24 cellular contexts compared by ENCODE assay signal in genomic region chr4:136443006-136443405, GRCh38.
"Had no signal": no experiment of that assay in that cellular context is flagged by ENCODE, and none has a peak within 500 bp of the region (broad histone marks: within the 10 kb centered on the region; RNA-seq: fewer than 3 reads in every experiment).

No MANE protein-coding gene starts in this region.

- H3K4me3 Mint-ChIP-seq: immature natural killer cell; mesothelial cell of epicardium; naive B cell; natural killer cell treated with Interleukin-12 subunit alpha and Interleukin-12 subunit beta and Interleukin-15 and Interleukin-18, amount 100 ng/mL, for 72 hours; stimulated activated effector memory CD8-positive, alpha-beta T cell treated with anti-CD3 and anti-CD28 coated beads, Interleukin-12 subunit alpha, Interleukin-12 subunit beta, amount 100 ng/mL, for 72 hours; stimulated activated naive CD8-positive, alpha-beta T cell treated with anti-CD3 and anti-CD28 coated beads, Interleukin-15, Interleukin-2, amounts not matched to agents 100 ng/mL and 50 ng/mL, for 24 hours had no signal

- H3K4me1 Mint-ChIP-seq: immature natural killer cell; naive B cell; stimulated activated effector memory CD8-positive, alpha-beta T cell treated with anti-CD3 and anti-CD28 coated beads, Interleukin-12 subunit alpha, Interleukin-12 subunit beta, amount 100 ng/mL, for 72 hours had no signal

- H3K4me1 ChIP-seq: left ventricle myocardium inferior, pancreas, prostate gland, suprapubic skin, tibial artery, uterus had no signal

- H3K9me3 Mint-ChIP-seq: mesothelial cell of epicardium; natural killer cell treated with Interleukin-12 subunit alpha and Interleukin-12 subunit beta and Interleukin-15 and Interleukin-18, amount 100 ng/mL, for 72 hours had no signal

- H3K36me3 ChIP-seq: left ventricle myocardium inferior, pancreas, prostate gland, suprapubic skin, thoracic aorta, tibial artery, uterus had no signal

- H3K27ac Mint-ChIP-seq: immature natural killer cell; mesothelial cell of epicardium; naive B cell; natural killer cell treated with Interleukin-12 subunit alpha and Interleukin-12 subunit beta and Interleukin-15 and Interleukin-18, amount 100 ng/mL, for 72 hours; stimulated activated effector memory CD8-positive, alpha-beta T cell treated with anti-CD3 and anti-CD28 coated beads, Interleukin-12 subunit alpha, Interleukin-12 subunit beta, amount 100 ng/mL, for 72 hours; stimulated activated naive CD8-positive, alpha-beta T cell treated with anti-CD3 and anti-CD28 coated beads, Interleukin-15, Interleukin-2, amounts not matched to agents 100 ng/mL and 50 ng/mL, for 24 hours had no signal

- H3K27me3 Mint-ChIP-seq: naive B cell; natural killer cell treated with Interleukin-12 subunit alpha and Interleukin-12 subunit beta and Interleukin-15 and Interleukin-18, amount 100 ng/mL, for 72 hours; stimulated activated naive CD8-positive, alpha-beta T cell treated with anti-CD3 and anti-CD28 coated beads, Interleukin-15, Interleukin-2, amounts not matched to agents 100 ng/mL and 50 ng/mL, for 24 hours had no signal

- H3K4me3 ChIP-seq: left ventricle myocardium inferior, lung, pancreas, prostate gland, skin epidermis, suprapubic skin, thoracic aorta, tibial artery, uterus had no signal

- DNase-seq: hypothalamus; immature natural killer cell; left ventricle myocardium inferior; mesendoderm; naive B cell; nucleus accumbens; posterior cingulate gyrus; retina; stimulated activated CD4-positive, alpha-beta T cell treated with anti-CD3 and anti-CD28 coated beads, Interleukin-4, amount 100 ng/mL, for 24 hours; stimulated activated naive CD4-positive, alpha-beta T cell; tibial artery; trophoblast cell; uterus had no signal

- H3K36me3 Mint-ChIP-seq: immature natural killer cell; mesothelial cell of epicardium; naive B cell; natural killer cell treated with Interleukin-12 subunit alpha and Interleukin-12 subunit beta and Interleukin-15 and Interleukin-18, amount 100 ng/mL, for 72 hours; stimulated activated effector memory CD8-positive, alpha-beta T cell treated with anti-CD3 and anti-CD28 coated beads, Interleukin-12 subunit alpha, Interleukin-12 subunit beta, amount 100 ng/mL, for 72 hours had no signal

- ATAC-seq: natural killer cell treated with Interleukin-12 subunit alpha and Interleukin-12 subunit beta and Interleukin-15 and Interleukin-18, amount 100 ng/mL, for 72 hours; pancreas; sciatic nerve had no signal

- H3K27me3 ChIP-seq: pancreas, suprapubic skin, tibial artery, uterus had no signal

- H3K27ac ChIP-seq: left ventricle myocardium inferior, pancreas, prostate gland, skin epidermis, suprapubic skin, thoracic aorta, tibial artery, uterus had no signal

- H3K9me3 ChIP-seq: left ventricle myocardium inferior, pancreas, prostate gland, suprapubic skin, thoracic aorta, tibial artery, uterus had no signal
